ENCODE assay signal across 19 cellular contexts in the genomic region with DNA sequence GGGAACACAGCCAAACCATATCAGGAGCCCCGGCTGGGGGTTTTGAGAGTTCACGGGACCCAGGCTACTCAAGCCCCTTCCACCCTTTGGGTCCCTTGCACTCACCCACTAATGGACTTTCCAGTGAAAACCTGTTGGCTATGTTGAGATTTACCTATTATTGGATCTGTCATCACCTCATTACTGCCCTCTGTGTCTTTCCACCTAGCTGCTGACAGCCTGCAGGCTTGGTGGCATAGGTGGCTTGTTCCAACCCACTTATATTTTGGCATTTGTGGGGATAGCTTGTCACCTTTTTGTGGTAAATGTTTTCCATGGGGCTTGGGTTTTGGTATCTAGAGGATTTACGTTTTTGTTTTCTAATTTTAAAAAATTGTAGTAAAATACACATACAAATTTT. TPM values are rescaled to one million over a fixed set of nuclear protein-coding genes. Genes with fewer than 3 reads are reported as not detected.
"Had no signal": no experiment of that assay in that cellular context is flagged by ENCODE, and none has a peak within 500 bp of the region (broad histone marks: within the 10 kb centered on the region; RNA-seq: fewer than 3 reads in every experiment).

No MANE protein-coding gene starts in this region.

- H3K27ac ChIP-seq: lower lobe of right lung, pancreas, vagina had no signal

- H3K9me3 ChIP-seq: lower lobe of right lung, pancreas, vagina had no signal

- ATAC-seq: left colon; lower lobe of right lung; naive thymus-derived CD4-positive, alpha-beta T cell; sciatic nerve; stimulated activated effector memory CD8-positive, alpha-beta T cell treated with anti-CD3 and anti-CD28 coated beads, Interleukin-12 subunit alpha, Interleukin-12 subunit beta, amount 100 ng/mL, for 72 hours; stimulated activated naive CD8-positive, alpha-beta T cell treated with anti-CD3 and anti-CD28 coated beads, Interleukin-15, amount 100 ng/mL, for 72 hours had no signal

- H3K4me3 ChIP-seq: lower lobe of right lung, pancreas, vagina had no signal

- H3K27me3 ChIP-seq: pancreas, vagina had no signal

- H3K36me3 ChIP-seq: lower lobe of right lung, pancreas, vagina had no signal

- DNase-seq: activated CD4-positive, alpha-beta memory T cell treated with anti-CD3 and anti-CD28 coated beads for 36 hours; activated CD4-positive, alpha-beta T cell treated with anti-CD3 and anti-CD28 coated beads for 48 hours; activated naive CD4-positive, alpha-beta T cell treated with Interleukin-2 at 50 U/mL for 16 hours; activated naive CD8-positive, alpha-beta T cell treated with anti-CD3 and anti-CD28 coated beads for 36 hours; activated T-cell treated with anti-CD3 and anti-CD28 coated beads, Interleukin-2, amount 50 U/mL, for 48 hours; dermis blood vessel endothelial cell; effector CD8-positive, alpha-beta T cell; foreskin melanocyte; hypothalamus; left colon; lower lobe of right lung; naive thymus-derived CD4-positive, alpha-beta T cell; pancreas; small intestine; stimulated activated CD4-positive, alpha-beta T cell treated with anti-CD3 and anti-CD28 coated beads, Interleukin-2, amount 100 ng/mL, for 24 hours; stimulated activated naive CD8-positive, alpha-beta T cell treated with anti-CD3 and anti-CD28 coated beads, Interleukin-15, amount 100 ng/mL, for 72 hours had no signal

RNA-seq across cellular contexts. Expression of a gene that starts 23.9 kb away (rescaled TPM):
- total RNA-seq: activated CD4-positive, alpha-beta memory T cell treated with anti-CD3 and anti-CD28 coated beads for 36 hours; activated naive CD8-positive, alpha-beta T cell treated with anti-CD3 and anti-CD28 coated beads for 36 hours had no signal
